In the genomic region with DNA sequence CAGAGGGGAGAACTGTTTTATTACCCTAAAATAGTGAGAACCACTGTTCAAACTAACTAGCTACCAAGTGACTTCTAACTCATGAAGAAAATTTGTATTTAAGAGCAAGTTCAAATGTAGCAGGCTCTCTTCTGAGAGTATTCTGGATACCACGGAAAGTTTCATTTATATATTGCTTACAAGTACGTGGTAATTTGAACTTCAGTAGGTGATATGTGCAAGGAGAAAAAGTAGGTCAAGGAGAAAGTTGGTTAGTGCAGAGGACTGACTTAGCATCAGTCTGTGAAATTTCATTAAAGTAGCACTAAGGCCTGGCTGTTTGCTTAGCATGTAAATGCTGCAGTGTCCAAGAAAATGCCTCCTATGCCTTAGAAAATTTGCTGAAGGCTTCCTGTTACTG, we compare ENCODE assay signal across 23 cellular contexts. TPM values are rescaled to one million over a fixed set of nuclear protein-coding genes. Genes with fewer than 3 reads are reported as not detected.
"Had no signal": no experiment of that assay in that cellular context is flagged by ENCODE, and none has a peak within 500 bp of the region (broad histone marks: within the 10 kb centered on the region; RNA-seq: fewer than 3 reads in every experiment).

No MANE protein-coding gene starts in this region.

- H3K27me3 Mint-ChIP-seq: activated B cell treated with CpG ODN at 0.5 μM for 24 hours; activated CD8-positive, alpha-beta T cell treated with anti-CD3 and anti-CD28 coated beads for 36 hours; activated naive CD4-positive, alpha-beta T cell treated with anti-CD3 and anti-CD28 coated beads, Interleukin-2, amount 50 U/mL, for 24 hours; T-helper 17 cell had no signal

- H3K4me1 ChIP-seq: SJSA1 had no signal

- ATAC-seq: activated CD8-positive, alpha-beta T cell treated with anti-CD3 and anti-CD28 coated beads for 36 hours; activated T-cell treated with anti-CD3 and anti-CD28 coated beads, Interleukin-2, amount 50 U/mL, for 72 hours; body of pancreas; PC-3; T-helper 17 cell had no signal

- H3K9me3 ChIP-seq: body of pancreas, SJSA1 had no signal

- H3K27me3 ChIP-seq: body of pancreas, SJSA1 had no signal

- H3K27ac ChIP-seq: body of pancreas, coronary artery, SJSA1 had no signal

- H3K27ac Mint-ChIP-seq: activated B cell treated with CpG ODN at 0.5 μM for 24 hours; activated CD8-positive, alpha-beta T cell treated with anti-CD3 and anti-CD28 coated beads for 36 hours; activated naive CD4-positive, alpha-beta T cell treated with anti-CD3 and anti-CD28 coated beads, Interleukin-2, amount 50 U/mL, for 24 hours; activated T-cell treated with anti-CD3 and anti-CD28 coated beads, Interleukin-2, amount 50 U/mL, for 72 hours; T-helper 17 cell had no signal

- H3K4me3 ChIP-seq: body of pancreas, coronary artery, SJSA1 had no signal

- H3K9me3 Mint-ChIP-seq: activated B cell treated with CpG ODN at 0.5 μM for 24 hours; activated CD8-positive, alpha-beta T cell treated with anti-CD3 and anti-CD28 coated beads for 36 hours; activated naive CD4-positive, alpha-beta T cell treated with anti-CD3 and anti-CD28 coated beads, Interleukin-2, amount 50 U/mL, for 24 hours; activated T-cell treated with anti-CD3 and anti-CD28 coated beads, Interleukin-2, amount 50 U/mL, for 72 hours had no signal

- DNase-seq: activated B cell treated with CpG ODN at 0.5 μM for 24 hours; activated CD4-positive, alpha-beta T cell treated with anti-CD3 and anti-CD28 coated beads for 1 hour; activated CD8-positive, alpha-beta memory T cell treated with anti-CD3 and anti-CD28 coated beads, Interleukin-2, amount 50 U/mL, for 4 hours; activated CD8-positive, alpha-beta T cell treated with anti-CD3 and anti-CD28 coated beads for 36 hours; activated T-cell treated with anti-CD3 and anti-CD28 coated beads, Interleukin-2, amount 50 U/mL, for 72 hours; aorta; body of pancreas; central memory CD4-positive, alpha-beta T cell; NCI-H1092; NCI-H1417; NCI-H1930; NCI-H2171; NCI-H345; NCI-H524; PC-3; SHP77; T-helper 17 cell; T-helper 9 cell had no signal

- H3K4me3 Mint-ChIP-seq: activated B cell treated with CpG ODN at 0.5 μM for 24 hours; activated CD8-positive, alpha-beta T cell treated with anti-CD3 and anti-CD28 coated beads for 36 hours; activated naive CD4-positive, alpha-beta T cell treated with anti-CD3 and anti-CD28 coated beads, Interleukin-2, amount 50 U/mL, for 24 hours; T-helper 17 cell had no signal

RNA-seq across cellular contexts. Expression of a gene that starts 16.7 kb away (rescaled TPM):
- total RNA-seq: activated CD8-positive, alpha-beta T cell treated with anti-CD3 and anti-CD28 coated beads for 36 hours; aorta; body of pancreas; bronchial epithelial cell; LHCN-M2; PC-3; T-helper 17 cell had no signal
